ENCODE assay signal across 1 cellular context in genomic region chr13:33265133-33265532, GRCh38.
TF ChIP-seq lines count a peak whose summit lies in the region.

No MANE protein-coding gene starts in this region.

TF ChIP-seq in H1, 55 proteins besides CTCF, POLR2A, EP300 and RAD21:
- TF ChIP-seq KDM5A (IDR thresholded peaks at IDR 0.05; ENCODE audit: low read length), result no peak
- TF ChIP-seq NANOG (IDR thresholded peaks at IDR 0.05; ENCODE audit: insufficient read depth, low read depth, low read length, poor library complexity, severe bottlenecking), result no peak
- TF ChIP-seq CHD2 (IDR thresholded peaks at IDR 0.05; ENCODE audit: low read length), result no peak
- TF ChIP-seq, protein P1, sequence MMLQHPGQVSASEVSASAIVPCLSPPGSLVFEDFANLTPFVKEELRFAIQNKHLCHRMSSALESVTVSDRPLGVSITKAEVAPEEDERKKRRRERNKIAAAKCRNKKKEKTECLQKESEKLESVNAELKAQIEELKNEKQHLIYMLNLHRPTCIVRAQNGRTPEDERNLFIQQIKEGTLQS (IDR thresholded peaks at IDR 0.05; ENCODE audit: insufficient read depth, low read depth, low read length), result no peak
- TF ChIP-seq RBBP5 (IDR thresholded peaks at IDR 0.05; ENCODE audit: borderline replicate concordance, low read depth, low read length), result no peak
- TF ChIP-seq RFX5 (IDR thresholded peaks at IDR 0.05; ENCODE audit: borderline replicate concordance, low read depth, low read length), result no peak
